In the genomic region with DNA sequence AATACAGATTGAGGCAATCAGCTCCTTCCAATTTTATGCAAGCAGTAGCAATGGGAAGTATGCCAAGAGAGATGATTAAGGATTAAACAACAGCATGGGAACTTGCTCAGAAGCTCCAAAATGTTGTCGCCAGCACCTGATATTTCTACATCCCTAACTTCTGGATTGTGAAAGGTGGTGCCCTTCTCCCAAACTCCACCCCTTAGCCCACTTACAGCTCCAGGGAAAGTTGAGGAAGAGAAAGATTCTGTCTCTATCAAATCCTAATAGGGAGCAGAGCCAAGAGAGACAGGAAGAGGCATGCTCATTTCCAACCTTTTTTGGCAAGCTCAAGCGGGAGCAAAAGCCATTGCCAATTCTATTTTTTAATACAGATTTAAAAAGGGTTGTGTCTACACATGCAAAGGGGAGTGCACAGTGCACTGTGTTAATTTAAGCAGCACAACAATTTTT, we compare ENCODE assay signal across 10 cellular contexts.
DNase-seq lines count a peak whose midpoint lies in the region; ATAC-seq and TF ChIP-seq lines count a peak whose summit lies in the region.
"Had no signal": no experiment of that assay in that cellular context is flagged by ENCODE, and none has a peak within 500 bp of the region (broad histone marks: within the 10 kb centered on the region; RNA-seq: fewer than 3 reads in every experiment).

No MANE protein-coding gene starts in this region.

- H3K4me3 ChIP-seq in heart left ventricle: no peak overlapping the region
- no peak overlapping the region for H3K4me3 ChIP-seq in upper lobe of right lung

- H3K27ac ChIP-seq in VCaP: peak overlapping the region; percentile 69
- H3K27ac ChIP-seq in heart left ventricle: peak overlapping the region in 8 of 12 donors; percentile 11 to 58 (median 18)
- no peak overlapping the region for H3K27ac ChIP-seq in upper lobe of right lung

- no peak for TF ChIP-seq CTCF in VCaP (conservative IDR thresholded peaks at IDR 0.05)
- no peak for TF ChIP-seq CTCF in heart left ventricle (IDR thresholded peaks at IDR 0.05)
- TF ChIP-seq CTCF in upper lobe of right lung (IDR thresholded peaks at IDR 0.05): no peak

- H3K36me3 ChIP-seq in heart left ventricle: no peaks in the 10 kb centered on the region
- H3K36me3 ChIP-seq in upper lobe of right lung: no peaks in the 10 kb centered on the region

- peaks cover 0 to 43% (median 16%) of the 10 kb centered on the region in 12 donors for H3K4me1 ChIP-seq in heart left ventricle
- peaks cover 21% of the 10 kb centered on the region for H3K4me1 ChIP-seq in upper lobe of right lung

- in situ Hi-C loops in ACHN (cut with HindIII; ENCODE audit: low pct_ligation_motif_present, low pct_unique_long_range_greater_than_20kb, low sequenced_read_pairs): no loop called here

- H3K9me3 ChIP-seq in heart left ventricle: no peaks in the 10 kb centered on the region
- H3K9me3 ChIP-seq in upper lobe of right lung: no peaks in the 10 kb centered on the region

- TF ChIP-seq POLR2A in heart left ventricle (IDR thresholded peaks at IDR 0.05): no peak

- intact Hi-C loops in heart left ventricle (cut with DNase I) (loop anchor here in 3 of 10 donors (5.0 to 10.0 kb wide), 3 partner anchors 61 to 89 kb away; no protein-coding TSS in a partner anchor), upper lobe of right lung (cut with DNase I) (no loop called here)

- ATAC-seq in heart left ventricle (peak; percentile 59 to 80 (median 68)), upper lobe of right lung (peak; percentile 32)
- ATAC-seq: activated naive CD4-positive, alpha-beta T cell treated with anti-CD3 and anti-CD28 coated beads, Interleukin-2, amount 50 U/mL, for 72 hours had no signal

- 6 to 22% (median 15%) methylated on average over 2 of the region's 2 CpGs for WGBS in heart left ventricle, 4 donors

- peak; percentile 29 for DNase-seq in NCI-H345 (lab: John Stamatoyannopoulos, UW)
- DNase-seq in NCI-H345 treated with DMSO at 0.1 percent for 48 hours (lab: John Stamatoyannopoulos, UW; ENCODE audit: unreplicated experiment): no peak
- DNase-seq in heart left ventricle: peak in 3 of 5 donors; percentile 23 to 42 (median 40)
- DNase-seq in upper lobe of right lung: no peak
- no peak for DNase-seq in dedifferentiated amniotic fluid mesenchymal stem cell (ENCODE audit: extremely low spot score)
- DNase-seq in ACHN: no peak
- no peak for DNase-seq in ureter (ENCODE audit: low spot score)
- DNase-seq: T1000 had no signal

- no peaks in the 10 kb centered on the region for H3K27me3 ChIP-seq in heart left ventricle
- H3K27me3 ChIP-seq in upper lobe of right lung: no peaks in the 10 kb centered on the region

Comparison
In these comparisons a context has a peak if more than half of its experiments do, and no peak if none do; other contexts are left out.
1. DNase-seq: peak in NCI-H345 (single experiment) and heart left ventricle (3 of 5); none in NCI-H345 treated with DMSO at 0.1 percent for 48 hours (single experiment), upper lobe of right lung (single experiment), dedifferentiated amniotic fluid mesenchymal stem cell (single experiment), ACHN (single experiment) and ureter (single experiment).